In the genomic region with DNA sequence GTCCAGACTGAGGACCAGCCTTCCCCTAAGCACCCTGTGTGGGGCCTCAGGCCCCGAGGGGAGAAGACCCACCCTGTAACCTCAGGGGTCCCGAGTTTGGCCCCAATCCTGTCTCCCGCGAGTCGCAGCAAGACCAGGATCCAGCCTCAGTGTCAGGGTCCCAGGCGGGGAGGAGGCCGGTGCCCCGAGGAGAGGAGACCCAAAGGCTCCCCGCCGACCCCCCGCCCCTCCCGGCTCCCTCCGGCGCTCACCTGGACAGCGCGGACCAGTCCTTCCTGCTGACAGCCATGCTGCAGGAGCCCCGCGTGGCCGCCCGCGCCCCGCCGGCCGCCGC, we compare ENCODE assay signal across 10 cellular contexts. TPM values are rescaled to one million over a fixed set of nuclear protein-coding genes. Genes with fewer than 3 reads are reported as not detected.
DNase-seq lines count a peak whose midpoint lies in the region; ATAC-seq, FAIRE-seq and TF ChIP-seq lines count a peak whose summit lies in the region.
"Had no signal": no experiment of that assay in that cellular context is flagged by ENCODE, and none has a peak within 500 bp of the region (broad histone marks: within the 10 kb centered on the region; RNA-seq: fewer than 3 reads in every experiment).

A gene with protein sequence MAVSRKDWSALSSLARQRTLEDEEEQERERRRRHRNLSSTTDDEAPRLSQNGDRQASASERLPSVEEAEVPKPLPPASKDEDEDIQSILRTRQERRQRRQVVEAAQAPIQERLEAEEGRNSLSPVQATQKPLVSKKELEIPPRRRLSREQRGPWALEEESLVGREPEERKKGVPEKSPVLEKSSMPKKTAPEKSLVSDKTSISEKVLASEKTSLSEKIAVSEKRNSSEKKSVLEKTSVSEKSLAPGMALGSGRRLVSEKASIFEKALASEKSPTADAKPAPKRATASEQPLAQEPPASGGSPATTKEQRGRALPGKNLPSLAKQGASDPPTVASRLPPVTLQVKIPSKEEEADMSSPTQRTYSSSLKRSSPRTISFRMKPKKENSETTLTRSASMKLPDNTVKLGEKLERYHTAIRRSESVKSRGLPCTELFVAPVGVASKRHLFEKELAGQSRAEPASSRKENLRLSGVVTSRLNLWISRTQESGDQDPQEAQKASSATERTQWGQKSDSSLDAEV (minus strand): TSS at position 307 of the 334 bp plus-strand sequence. CDS start 18 bp downstream, at position 289.

- peak within 1 kb of the TSS; percentile 30 for H3K4ac ChIP-seq in H1 (replicated peaks; ENCODE audit: insufficient read length, low read depth, low read length)

- no peak within 1 kb of the TSS for H3K23ac ChIP-seq in H1 (ENCODE audit: insufficient read length)

- H2BK120ac ChIP-seq in H1 (replicated peaks; ENCODE audit: low read depth, low read length), result peak within 1 kb of the TSS; percentile 3

- H3K9ac ChIP-seq in HUES64 (ENCODE audit: low read depth, low read length) (peak within 1 kb of the TSS; percentile 79), H1 (replicated peaks in 1 of 4; ENCODE audit: extremely low read depth in 1 of 4, low read depth in 3 of 4, low read length in 3 of 4) (peak within 1 kb of the TSS; percentile 59 to 74 (median 65))

- peak within 1 kb of the TSS; percentile 34 for H4K5ac ChIP-seq in H1 (ENCODE audit: insufficient read length, low read depth, low read length)

- H3K36me3 ChIP-seq in HUES64 (ENCODE audit: insufficient read depth, low read length) (no peaks in the 10 kb centered on the region), H1 (ENCODE audit: control insufficient read depth in 2 of 4, insufficient read depth in 4 of 4, low read length in 3 of 4) (no peaks in the 10 kb centered on the region), right lobe of liver (no peaks in the 10 kb centered on the region), sigmoid colon (no peaks in the 10 kb centered on the region)

- H3K9me3 ChIP-seq in HUES64 (ENCODE audit: insufficient read depth, low read depth, low read length), result no peaks in the 10 kb centered on the region
- H3K9me3 ChIP-seq in H1 (ENCODE audit: insufficient read depth in 2 of 2, low read depth in 1 of 2, low read length in 1 of 2), result no peaks in the 10 kb centered on the region
- no peaks in the 10 kb centered on the region for H3K9me3 ChIP-seq in right lobe of liver
- H3K9me3 ChIP-seq in sigmoid colon, result no peaks in the 10 kb centered on the region

- H2AK5ac ChIP-seq in H1 (ENCODE audit: low read depth, low read length), result peak within 1 kb of the TSS; percentile 1; the same call in 1 of the 2 replicates

- no peak within 1 kb of the TSS for H3K56ac ChIP-seq in H1 (replicated peaks; ENCODE audit: insufficient read length, low read depth, low read length)

- no peak for TF ChIP-seq POLR2A in H1 (IDR thresholded peaks at IDR 0.05; ENCODE audit: control extremely low read depth in 1 of 2, low read depth in 2 of 2, low read length in 2 of 2)
- no peak for TF ChIP-seq POLR2A in right lobe of liver (IDR thresholded peaks at IDR 0.05)
- TF ChIP-seq POLR2A in sigmoid colon (IDR thresholded peaks at IDR 0.05), result no peak

- no peak for TF ChIP-seq CTCF in H1 (IDR thresholded peaks at IDR 0.05; ENCODE audit: control extremely low read depth in 1 of 3, insufficient read depth in 1 of 3, low read depth in 1 of 3, low read length in 3 of 3)
- TF ChIP-seq CTCF in right lobe of liver (IDR thresholded peaks at IDR 0.05), result no peak
- TF ChIP-seq CTCF in sigmoid colon (IDR thresholded peaks at IDR 0.05), result no peak

- H3K79me2 ChIP-seq in H1 (ENCODE audit: control insufficient read depth in 1 of 2, insufficient read depth in 2 of 2, low read length in 2 of 2), result peaks cover 0 to 3% of the 10 kb centered on the region in 2 experiments; a peak in 1 of 4 replicates

- H2BK15ac ChIP-seq in H1 (ENCODE audit: low read length), result peak within 1 kb of the TSS; percentile 48; the same call in 1 of the 2 replicates

- peaks cover 5% of the 10 kb centered on the region; the same call in 1 of the 2 replicates for H3K23me2 ChIP-seq in H1 (ENCODE audit: low read depth, low read length)

- intact Hi-C loops in right lobe of liver (cut with DNase I), result no loop called here
- intact Hi-C loops in sigmoid colon (cut with DNase I), result no loop called here

- H3K27me3 ChIP-seq in HUES64 (ENCODE audit: insufficient read depth, low read length) (peaks cover 45% of the 10 kb centered on the region), H1 (replicated peaks in 1 of 4; ENCODE audit: control insufficient read depth in 3 of 4, extremely low read depth in 1 of 4, insufficient read depth in 3 of 4, low read length in 3 of 4) (peaks cover 0 to 12% (median 2%) of the 10 kb centered on the region in 4 experiments; a peak in 5 of 7 replicates), right lobe of liver (no peaks in the 10 kb centered on the region), sigmoid colon (peaks cover 23 to 44% (median 26%) of the 10 kb centered on the region in 3 donors)

- H3K4me1 ChIP-seq in HUES64 (ENCODE audit: insufficient read depth, low read length) (peaks cover 8% of the 10 kb centered on the region; the same call in 1 of the 2 replicates), H1 (replicated peaks in 1 of 4; ENCODE audit: control insufficient read depth in 3 of 4, insufficient read depth in 4 of 4, low read length in 3 of 4) (peaks cover 7 to 29% (median 18%) of the 10 kb centered on the region in 4 experiments), right lobe of liver (peaks cover 0 to 37% (median 18%) of the 10 kb centered on the region in 4 donors), sigmoid colon (peaks cover 0 to 11% (median 5%) of the 10 kb centered on the region in 4 donors)

- H4K91ac ChIP-seq in H1 (replicated peaks; ENCODE audit: insufficient read length, low read length), result peak within 1 kb of the TSS; percentile 38

- peak within 1 kb of the TSS; percentile 60 for H3K18ac ChIP-seq in H1 (ENCODE audit: extremely low read depth, low read length)

- CTCF ChIA-PET in H1 (lab: Charles Lee; ENCODE audit: partially characterized antibody), result interaction anchor here (1.2 to 14.7 kb wide), 3 partner anchors 11 to 43 kb away, joined by 3 to 371 read pairs (median 28); a partner anchor contains a TSS

- H2BK12ac ChIP-seq in H1 (ENCODE audit: low read depth, low read length), result peak within 1 kb of the TSS; percentile 44; the same call in 1 of the 2 replicates

- peak within 1 kb of the TSS; percentile 90 for H4K8ac ChIP-seq in H1 (ENCODE audit: extremely low read depth, insufficient read depth, low read length)

- H4K20me1 ChIP-seq in H1 (replicated peaks in 1 of 2; ENCODE audit: control insufficient read depth in 1 of 2, insufficient read depth in 2 of 2, low read length in 2 of 2), result peaks cover 0 to 3% of the 10 kb centered on the region in 2 experiments

- H2BK5ac ChIP-seq in H1 (ENCODE audit: low read depth, low read length), result peak within 1 kb of the TSS; percentile 75; the same call in 1 of the 2 replicates

- H2AFZ ChIP-seq in H1 (ENCODE audit: low read length), result peak within 1 kb of the TSS; percentile 42; the same call in 1 of the 2 replicates

- TF ChIP-seq EP300 in H1 (IDR thresholded peaks at IDR 0.05; ENCODE audit: borderline replicate concordance in 1 of 2, low read depth in 2 of 2, low read length in 2 of 2), result no peak
- TF ChIP-seq EP300 in sigmoid colon (IDR thresholded peaks at IDR 0.05), result no peak

- H3K4me2 ChIP-seq in H1 (ENCODE audit: insufficient read depth in 1 of 2, low read depth in 2 of 2, low read length in 2 of 2), result peak within 1 kb of the TSS; percentile 74 to 80

- H3K79me1 ChIP-seq in H1 (ENCODE audit: low read depth, low read length), result peaks cover 2% of the 10 kb centered on the region

- H3K4me3 ChIP-seq in HUES64 (ENCODE audit: low read length) (peak within 1 kb of the TSS; percentile 64), H1 (ENCODE audit: extremely low read depth in 1 of 4, insufficient read depth in 2 of 4, low read depth in 3 of 4, low read length in 4 of 4) (peak within 1 kb of the TSS; percentile 51 to 74 (median 60)), right lobe of liver (peak within 1 kb of the TSS; percentile 58 to 71 (median 66)), sigmoid colon (peak within 1 kb of the TSS in 3 of 4 donors; percentile 1 to 14 (median 12))

- TF ChIP-seq RAD21 in H1 (IDR thresholded peaks at IDR 0.05 in 1 of 2, conservative IDR thresholded peaks at IDR 0.05 in 1 of 2; ENCODE audit: low read depth in 2 of 2, low read length in 2 of 2), result no peak

- WGBS in HUES64, result 10% methylated on average over 25 of the region's 25 CpGs
- 4% methylated on average over 10 of the region's 25 CpGs; no CpG with 5 or more reads in 1 of the 2 experiments for WGBS in H1 (ENCODE audit: extremely low coverage in 1 of 2, insufficient coverage in 1 of 2, insufficient read length in 1 of 2, insufficient replicate concordance in 2 of 2, low coverage in 1 of 2, low lambda C conversion rate in 2 of 2, missing lambda C conversion rate in 1 of 2), 2 experiments
- no CpG with 5 or more reads among the region's 25 CpGs for WGBS in right lobe of liver (ENCODE audit: insufficient coverage, low coverage, low lambda C conversion rate, missing lambda C conversion rate)
- 3 to 8% methylated on average over 25 of the region's 25 CpGs for WGBS in sigmoid colon, 2 donors

- H3K27ac ChIP-seq in HUES64 (ENCODE audit: low read depth, low read length) (no peak within 1 kb of the TSS), H1 (ENCODE audit: low read depth, low read length) (no peak within 1 kb of the TSS), right lobe of liver (peak within 1 kb of the TSS; percentile 80 to 91 (median 84)), sigmoid colon (peak within 1 kb of the TSS in 1 of 4 donors; percentile 41)

- H2BK20ac ChIP-seq in H1 (ENCODE audit: low read length), result 0 out of 2 replicates have a peak within 1 kb of the TSS, but pooled peaks have one; percentile 1

- POLR2A ChIA-PET in H1 (lab: Charles Lee; ENCODE audit: partially characterized antibody), result interaction anchor here (1.0 to 2.2 kb wide), 4 partner anchors 11 to 44 kb away, joined by 5 to 13 read pairs (median 6); no protein-coding TSS in a partner anchor

- no peak for ATAC-seq in right lobe of liver
- ATAC-seq in HG03280 (IDR thresholded peaks at IDR 0.05; ENCODE audit: unreplicated experiment), result no peak
- no peak for ATAC-seq in HG03354 (IDR thresholded peaks at IDR 0.05; ENCODE audit: poor library complexity, severe bottlenecking, unreplicated experiment)
- ATAC-seq: stimulated activated memory B cell treated with anti-CD40 and anti-IgM and Interleukin-4, amounts not matched to agents 10 μg/mL and 1 μg/mL and 100 μg/mL, for 72 hours had no signal

- no peak for FAIRE-seq in H1 (lab: Jason Lieb, UNC)

- no peak for DNase-seq in H1 (ENCODE audit: low read depth in 1 of 2, low spot score in 2 of 2)
- no peak for DNase-seq in right lobe of liver
- DNase-seq in sigmoid colon, result no peak
- no peak for DNase-seq in medulla oblongata (ENCODE audit: extremely low spot score)
- no peak for DNase-seq in NCI-H748 treated with DMSO at 0.1 percent for 48 hours (lab: John Stamatoyannopoulos, UW)
- DNase-seq: NCI-H1694 had no signal

- H3K14ac ChIP-seq in H1 (ENCODE audit: insufficient read length), result no peak within 1 kb of the TSS

RNA-seq across cellular contexts. Expression of the gene that starts here (rescaled TPM):
- 8.5 TPM for polyA plus RNA-seq in HUES64 (2013, experiment 1 of 2)
- polyA plus RNA-seq in HUES64 (2013, experiment 2 of 2), result 7.9 TPM
- total RNA-seq in H1 (2021; fragmentation: NEBNext Ultra II Directional; extraction: Animal tissue kit (Norgen Biotek cat#: 25700)), result 30.5 and 32.8 TPM in 2 replicates
- polyA plus RNA-seq in H1 (2011; rRNA removed) (9.3 and 12.4 TPM in 2 replicates), sigmoid colon (100 to 1,000 TPM in 2 of 3 donors, 10 to 100 TPM in 1; 63.7 to 151 (median 102) TPM)
- polyA plus RNA-seq in H1 (2011; cell fraction: cytosol; rRNA removed), result 9.9 TPM
- polyA plus RNA-seq in H1 (2011; cell fraction: nucleus; rRNA removed), result 16.3 TPM
- 17.1 to 22.3 TPM (median 20.0 TPM) in 4 replicates for polyA plus RNA-seq in H1 (2012, experiment 1 of 2)
- polyA plus RNA-seq in H1 (2012, experiment 2 of 2), result 21.6 TPM
- polyA plus RNA-seq in H1 (2013, experiment 1 of 2), result 20.5 TPM
- polyA plus RNA-seq in H1 (2013, experiment 2 of 2), result 20.2 TPM
- polyA minus RNA-seq in H1 (2011; rRNA and poly(A)+ RNA removed), result 7.7 and 10.7 TPM in 2 replicates
- 8.4 TPM for polyA minus RNA-seq in H1 (2011; cell fraction: cytosol; rRNA and poly(A)+ RNA removed)
- polyA minus RNA-seq in H1 (2011; cell fraction: nucleus; rRNA and poly(A)+ RNA removed), result 13.1 TPM
- total RNA-seq in right lobe of liver (10 to 100 TPM; 12.2 to 26.7 (median 19.4) TPM), sigmoid colon (not detected)

Comparison
In these comparisons a context has a peak if more than half of its experiments do, and no peak if none do; other contexts are left out.
1. RNA of the gene that starts here (total RNA-seq): 30.5 to 32.8 TPM in H1 and 12.2 to 26.7 TPM in right lobe of liver; not detected in sigmoid colon; every median in the first group is over 4 times any median in the second.
2. H3K27ac ChIP-seq: peak in right lobe of liver (3 of 3); none in HUES64 (single experiment) and H1 (single experiment).
3. H3K4me3 ChIP-seq: peak in every context shown above with its lines; median percentile 66 in right lobe of liver; 64 in HUES64; 60 in H1; 12 in sigmoid colon.